12 cellular contexts compared by ENCODE assay signal in the genomic region with DNA sequence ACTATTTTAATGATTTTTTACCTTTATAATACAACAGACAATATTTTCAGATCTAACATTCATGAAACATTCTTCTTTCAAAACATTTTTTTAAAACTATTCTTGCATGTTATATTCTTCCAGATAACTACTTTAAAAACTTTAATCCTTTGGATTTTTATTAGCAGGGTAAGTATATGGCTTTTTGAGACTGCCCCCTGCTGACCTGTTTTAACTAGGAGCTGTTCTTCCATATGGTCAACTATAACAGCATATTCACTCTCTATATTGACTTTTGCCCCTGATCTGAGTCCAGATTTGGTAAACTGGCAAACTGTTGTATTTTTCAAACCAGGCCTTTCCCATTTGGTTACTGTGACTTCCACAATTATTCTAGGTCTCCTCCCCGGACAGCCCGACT. TPM values are rescaled to one million over a fixed set of nuclear protein-coding genes. Genes with fewer than 3 reads are reported as not detected.
DNase-seq lines count a peak whose midpoint lies in the region; TF ChIP-seq lines count a peak whose summit lies in the region.
"Had no signal": no experiment of that assay in that cellular context is flagged by ENCODE, and none has a peak within 500 bp of the region (broad histone marks: within the 10 kb centered on the region; RNA-seq: fewer than 3 reads in every experiment).

No MANE protein-coding gene starts in this region.

- no peaks in the 10 kb centered on the region for H3F3A ChIP-seq in Loucy (ENCODE audit: low read depth)

- no peaks in the 10 kb centered on the region for H3K4me1 ChIP-seq in Loucy (ENCODE audit: insufficient read depth, low read length, poor library complexity, severe bottlenecking)
- no peaks in the 10 kb centered on the region for H3K4me1 ChIP-seq in transverse colon
- H3K4me1 ChIP-seq: tibial artery had no signal

- DNase-seq in ELR (ENCODE audit: low read depth) (peak; percentile 13), choroid plexus epithelial cell (ENCODE audit: low read depth) (peak; percentile 36), neural crest cell (ENCODE audit: low read depth, low spot score) (no peak), transverse colon (no peak), NCI-H1694 treated with DMSO at 0.1 percent for 48 hours (lab: John Stamatoyannopoulos, UW) (no peak), cortex of kidney (lab: John Stamatoyannopoulos, UW) (no peak)
- DNase-seq: NCI-H187 treated with DMSO at 0.1 percent for 48 hours, tibial artery had no signal

- no peak for TF ChIP-seq POLR2A in transverse colon (IDR thresholded peaks at IDR 0.05)

- in situ Hi-C loops in transverse colon (cut with MboI; ENCODE audit: low pct_ligation_motif_present in 1 of 4, low pct_unique_long_range_greater_than_20kb in 1 of 4, low sequenced_read_pairs in 3 of 4): loop anchor here in 1 of 4 donors (25.0 kb wide), 1 partner anchor 94 kb away; no protein-coding TSS in a partner anchor

- H3K36me3 ChIP-seq in Loucy (ENCODE audit: insufficient read depth, low read length) (peaks cover 27% of the 10 kb centered on the region; the same call in 1 of the 2 replicates), transverse colon (peaks cover 0 to 22% (median 6%) of the 10 kb centered on the region in 4 donors)

- intact Hi-C loops in transverse colon (cut with DNase I; ENCODE audit: low total_unique reads): no loop called here

- H4K20me1 ChIP-seq in Loucy (ENCODE audit: insufficient read depth, low read length, poor library complexity, severe bottlenecking): no peaks in the 10 kb centered on the region

- no peak overlapping the region for H3K9ac ChIP-seq in Loucy (ENCODE audit: low read depth, low read length, poor library complexity, severe bottlenecking)

- no peaks in the 10 kb centered on the region for H3K79me2 ChIP-seq in Loucy (ENCODE audit: insufficient read depth, low read length)

- H3K9me3 Mint-ChIP-seq in neural crest cell: no peaks in the 10 kb centered on the region
- H3K9me3 Mint-ChIP-seq: activated naive CD4-positive, alpha-beta T cell treated with anti-CD3 and anti-CD28 coated beads, Interleukin-2, amount 50 U/mL, for 24 hours had no signal

- no peaks in the 10 kb centered on the region for H3K27me3 ChIP-seq in Loucy (ENCODE audit: insufficient read depth, low read length, poor library complexity, severe bottlenecking)
- no peaks in the 10 kb centered on the region for H3K27me3 ChIP-seq in transverse colon
- H3K27me3 ChIP-seq: neutrophil, tibial artery had no signal

- H3K9me3 ChIP-seq in Loucy (ENCODE audit: insufficient read depth, low read depth, low read length) (no peaks in the 10 kb centered on the region), transverse colon (no peaks in the 10 kb centered on the region)
- H3K9me3 ChIP-seq: neutrophil, tibial artery had no signal

- H3K27ac ChIP-seq in transverse colon: no peak overlapping the region
- H3K27ac ChIP-seq: neutrophil, SK-N-MC, tibial artery had no signal

- no peak overlapping the region for H3K4me3 Mint-ChIP-seq in neural crest cell
- H3K4me3 Mint-ChIP-seq: activated naive CD4-positive, alpha-beta T cell treated with anti-CD3 and anti-CD28 coated beads, Interleukin-2, amount 50 U/mL, for 24 hours had no signal

- H3K9me2 ChIP-seq in Loucy (replicated peaks; ENCODE audit: low read depth, low read length): no peaks in the 10 kb centered on the region

- peaks cover 21% of the 10 kb centered on the region for H3K36me3 Mint-ChIP-seq in neural crest cell (ENCODE audit: low read depth)

- 73 to 100% methylated on average over 1 to 2 of the region's 2 CpGs for WGBS in transverse colon (ENCODE audit: low coverage in 1 of 2), 2 donors

- H3K4me3 ChIP-seq in Loucy (ENCODE audit: low read length, poor library complexity, severe bottlenecking) (no peak overlapping the region), choroid plexus epithelial cell (ENCODE audit: low read depth, low read length) (no peak overlapping the region), transverse colon (no peak overlapping the region)
- H3K4me3 ChIP-seq: SK-N-MC, tibial artery had no signal

- H3K4me2 ChIP-seq in Loucy (ENCODE audit: low read depth, low read length, poor library complexity, severe bottlenecking): no peak overlapping the region

- no peak overlapping the region for H3K27ac Mint-ChIP-seq in neural crest cell (ENCODE audit: unreplicated experiment)
- H3K27ac Mint-ChIP-seq: activated naive CD4-positive, alpha-beta T cell treated with anti-CD3 and anti-CD28 coated beads, Interleukin-2, amount 50 U/mL, for 24 hours had no signal

- TF ChIP-seq EP300 in transverse colon (IDR thresholded peaks at IDR 0.05; ENCODE audit: low read depth): no peak

- H3K27me3 Mint-ChIP-seq in neural crest cell (ENCODE audit: low read depth): no peaks in the 10 kb centered on the region
- H3K27me3 Mint-ChIP-seq: activated naive CD4-positive, alpha-beta T cell treated with anti-CD3 and anti-CD28 coated beads, Interleukin-2, amount 50 U/mL, for 24 hours had no signal

- TF ChIP-seq CTCF in Loucy (conservative IDR thresholded peaks at IDR 0.05; ENCODE audit: low read length): peak; percentile 52
- TF ChIP-seq CTCF in choroid plexus epithelial cell (conservative IDR thresholded peaks at IDR 0.05; ENCODE audit: low read depth, low read length): peak; percentile 52
- peak; percentile 49 for TF ChIP-seq CTCF in neural crest cell (conservative IDR thresholded peaks at IDR 0.05)
- TF ChIP-seq CTCF in transverse colon (IDR thresholded peaks at IDR 0.05): peak in 1 of 5 experiments; percentile 10

- no peak overlapping the region for H2AFZ ChIP-seq in Loucy (ENCODE audit: low read length)

- H3K4me1 Mint-ChIP-seq in neural crest cell: peaks cover 3% of the 10 kb centered on the region
- H3K4me1 Mint-ChIP-seq: activated naive CD4-positive, alpha-beta T cell treated with anti-CD3 and anti-CD28 coated beads, Interleukin-2, amount 50 U/mL, for 24 hours had no signal

RNA-seq across cellular contexts. Expression of a gene that starts 16.5 kb away (rescaled TPM):
- 7.5 and 8.1 TPM in 2 replicates for total RNA-seq in neural crest cell
- 10 to 100 TPM in 1 of 4 donors, 1 to 10 TPM in 3; 2.2 to 15.5 (median 7.9) TPM for total RNA-seq in transverse colon

RNA-seq across cellular contexts. Expression of a gene that starts 39.9 kb away (rescaled TPM):
- total RNA-seq in neural crest cell: 47.5 and 51.8 TPM in 2 replicates
- total RNA-seq in transverse colon: 10 to 100 TPM in 3 of 4 donors, 1 to 10 TPM in 1; 6.2 to 24.0 (median 17.8) TPM

Comparison
In these comparisons a context has a peak if more than half of its experiments do, and no peak if none do; other contexts are left out.
1. DNase-seq: peak in ELR (single experiment) and choroid plexus epithelial cell (single experiment); none in neural crest cell (single experiment), transverse colon (single experiment), NCI-H1694 treated with DMSO at 0.1 percent for 48 hours (single experiment) and cortex of kidney (single experiment).